Comparison of ENCODE assay signal across 18 cellular contexts in genomic region chr3:194401346-194401745, GRCh38. TPM values are rescaled to one million over a fixed set of nuclear protein-coding genes. Genes with fewer than 3 reads are reported as not detected.
A peak's percentile ranks its signal among the peaks of the same experiment; 100 is the strongest.
DNase-seq lines count a peak whose midpoint lies in the region; ATAC-seq and TF ChIP-seq lines count a peak whose summit lies in the region.
"Had no signal": no experiment of that assay in that cellular context is flagged by ENCODE, and none has a peak within 500 bp of the region (broad histone marks: within the 10 kb centered on the region; RNA-seq: fewer than 3 reads in every experiment).

No MANE protein-coding gene starts in this region.

- H3K9ac ChIP-seq in BLaER1 (no peak overlapping the region), GM23248 (no peak overlapping the region)

- H3K36me3 ChIP-seq in BLaER1 (peaks cover 11% of the 10 kb centered on the region; the same call in 1 of the 2 replicates), RWPE2 (ENCODE audit: low read depth) (peaks cover 36% of the 10 kb centered on the region), GM23248 (ENCODE audit: low read depth) (peaks cover 37% of the 10 kb centered on the region)

- H3K4me2 ChIP-seq in BLaER1 = peak overlapping the region; percentile 25; the same call in 1 of the 2 replicates
- no peak overlapping the region for H3K4me2 ChIP-seq in GM23248 (ENCODE audit: unreplicated experiment)

- H3K9me2 ChIP-seq in GM23248 (ENCODE audit: insufficient read depth) = no peaks in the 10 kb centered on the region

- H3F3A ChIP-seq in GM23248 (ENCODE audit: insufficient read depth) = peaks cover 42% of the 10 kb centered on the region

- H3K4me3 ChIP-seq in BLaER1 (no peak overlapping the region), RWPE2 (ENCODE audit: severe bottlenecking) (no peak overlapping the region), GM23248 (no peak overlapping the region)
- H3K4me3 ChIP-seq: HAP-1 had no signal

- 0 out of 2 replicates have a peak, but pooled peaks cover 6% of the 10 kb centered on the region for H3K79me2 ChIP-seq in GM23248 (ENCODE audit: insufficient read depth)

- H2AFZ ChIP-seq in GM23248 = no peak overlapping the region

- H3K27ac ChIP-seq in BLaER1 = no peak overlapping the region
- H3K27ac ChIP-seq in RWPE2 (ENCODE audit: poor library complexity, severe bottlenecking) = no peak overlapping the region
- no peak overlapping the region for H3K27ac ChIP-seq in GM23248
- H3K27ac ChIP-seq: 22Rv1, HL-60 had no signal

- DNase-seq in DMS53 (lab: John Stamatoyannopoulos, UW) (peak; percentile 24), DMS53 treated with DMSO at 0.1 percent for 48 hours (lab: John Stamatoyannopoulos, UW; ENCODE audit: unreplicated experiment) (no peak), RWPE2 (ENCODE audit: low spot score) (no peak), left kidney (ENCODE audit: low read depth, low spot score) (peak; percentile 50), GM23248 (no peak)
- DNase-seq: Caco-2; CD8-positive, alpha-beta memory T cell; GOT3; IMR-90; KG1 had no signal

- H3K27me3 ChIP-seq in BLaER1 (peaks cover 22% of the 10 kb centered on the region), RWPE2 (ENCODE audit: insufficient read depth, poor library complexity, severe bottlenecking) (peaks cover 7% of the 10 kb centered on the region), GM23248 (replicated peaks; ENCODE audit: insufficient read depth) (no peaks in the 10 kb centered on the region)

- ATAC-seq in RWPE2 (ENCODE audit: low read depth) (peak; percentile 8; the same call in 1 of the 3 replicates), GM18867 (IDR thresholded peaks at IDR 0.05; ENCODE audit: unreplicated experiment) (no peak)

- H4K20me1 ChIP-seq in BLaER1 = no peaks in the 10 kb centered on the region
- H4K20me1 ChIP-seq in GM23248 (ENCODE audit: insufficient read depth) = no peaks in the 10 kb centered on the region

- H3K9me3 ChIP-seq in BLaER1 = no peaks in the 10 kb centered on the region
- no peaks in the 10 kb centered on the region for H3K9me3 ChIP-seq in RWPE2 (ENCODE audit: severe bottlenecking)
- no peaks in the 10 kb centered on the region for H3K9me3 ChIP-seq in GM23248 (ENCODE audit: low read depth)
- H3K9me3 ChIP-seq: Caco-2, HAP-1 had no signal

- 92 to 95% methylated on average over 9 of the region's 9 CpGs for WGBS in GM23248 (ENCODE audit: low coverage in 1 of 2, low lambda C conversion rate in 2 of 2, missing lambda C conversion rate in 2 of 2), 2 experiments

- peaks cover 65% of the 10 kb centered on the region for H3K4me1 ChIP-seq in BLaER1
- no peaks in the 10 kb centered on the region for H3K4me1 ChIP-seq in RWPE2 (ENCODE audit: insufficient read depth, poor library complexity, severe bottlenecking)
- H3K4me1 ChIP-seq in GM23248 (ENCODE audit: insufficient read depth) = no peaks in the 10 kb centered on the region
- H3K4me1 ChIP-seq: HAP-1 had no signal

- in situ Hi-C loops in GM23248 (cut with MboI) = loop anchor here (10.0 kb wide), 1 partner anchor 67 kb away; no protein-coding TSS in a partner anchor

- no peak for TF ChIP-seq CTCF in RWPE2 (IDR thresholded peaks at IDR 0.05; ENCODE audit: poor library complexity, severe bottlenecking)

RNA-seq across cellular contexts. Expression of gene GP5, which starts 2.3 kb away (rescaled TPM):
- total RNA-seq in GM23248 (2014; rRNA removed; shearing (Covaris generic)) = 0.11 TPM in 1 of 2 replicates, not detected in the other
- polyA plus RNA-seq in GM23248 (2016; fragmentation: Nextera tagmentation; extraction: Ambion mirVana) = not detected in 2 replicates
- total RNA-seq: Daoy had no signal
- polyA plus RNA-seq: BJ had no signal

RNA-seq across cellular contexts. Expression of gene LRRC15, which starts 31.8 kb away (rescaled TPM):
- total RNA-seq in GM23248 (2014; rRNA removed; shearing (Covaris generic)) = 16.4 and 24.2 TPM in 2 replicates
- 20.9 and 21.2 TPM in 2 replicates for polyA plus RNA-seq in GM23248 (2016; fragmentation: Nextera tagmentation; extraction: Ambion mirVana)
- total RNA-seq: A673; CD8-positive, alpha-beta memory T cell had no signal
- polyA plus RNA-seq: CD8-positive, alpha-beta memory T cell had no signal

RNA-seq across cellular contexts. Expression of gene CPN2, which starts 50.2 kb away (rescaled TPM):
- total RNA-seq in GM23248 (2014; rRNA removed; shearing (Covaris generic)) = not detected in 2 replicates
- not detected in 2 replicates for polyA plus RNA-seq in GM23248 (2016; fragmentation: Nextera tagmentation; extraction: Ambion mirVana)
- total RNA-seq: A673; Caco-2; CD8-positive, alpha-beta memory T cell; Daoy; IMR-90 had no signal
- polyA plus RNA-seq: BJ; CD8-positive, alpha-beta memory T cell had no signal

Comparison
In these comparisons a context has a peak if more than half of its experiments do, and no peak if none do; other contexts are left out.
1. DNase-seq: peak in DMS53 (single experiment) and left kidney (single experiment); none in DMS53 treated with DMSO at 0.1 percent for 48 hours (single experiment), RWPE2 (single experiment) and GM23248 (single experiment).